In genomic region chr1:247407978-247408560, GRCh38 we compare ENCODE assay signal across 1 cellular context.
TF ChIP-seq lines count a peak whose summit lies in the region.

No MANE protein-coding gene starts in this region.

TF ChIP-seq in GM12878, 131 proteins besides CTCF, POLR2A, EP300 and RAD21 (continued from another document):
- TF ChIP-seq USF1 (IDR thresholded peaks at IDR 0.05; ENCODE audit: borderline replicate concordance, extremely low read length, insufficient read depth, low read depth, low read length) (no peak), POLR2AphosphoS2 (IDR thresholded peaks at IDR 0.05; ENCODE audit: low read depth, low read length) (no peak), MLLT1 (IDR thresholded peaks at IDR 0.05) (peak; percentile 28; the same call in 1 of the 2 replicates), MXI1 (IDR thresholded peaks at IDR 0.05; ENCODE audit: low read depth, low read length) (no peak), RELB (IDR thresholded peaks at IDR 0.05; ENCODE audit: low read depth) (0 out of 2 replicates have a peak, but pooled peaks have one; percentile 22), ZNF384 (IDR thresholded peaks at IDR 0.05; ENCODE audit: borderline replicate concordance, low read depth, low read length) (peak; percentile 50; the same call in 1 of the 2 replicates), EED (IDR thresholded peaks at IDR 0.05; ENCODE audit: low read depth) (0 out of 2 replicates have a peak, but pooled peaks have one; percentile 41)
- TF ChIP-seq, protein P1, sequence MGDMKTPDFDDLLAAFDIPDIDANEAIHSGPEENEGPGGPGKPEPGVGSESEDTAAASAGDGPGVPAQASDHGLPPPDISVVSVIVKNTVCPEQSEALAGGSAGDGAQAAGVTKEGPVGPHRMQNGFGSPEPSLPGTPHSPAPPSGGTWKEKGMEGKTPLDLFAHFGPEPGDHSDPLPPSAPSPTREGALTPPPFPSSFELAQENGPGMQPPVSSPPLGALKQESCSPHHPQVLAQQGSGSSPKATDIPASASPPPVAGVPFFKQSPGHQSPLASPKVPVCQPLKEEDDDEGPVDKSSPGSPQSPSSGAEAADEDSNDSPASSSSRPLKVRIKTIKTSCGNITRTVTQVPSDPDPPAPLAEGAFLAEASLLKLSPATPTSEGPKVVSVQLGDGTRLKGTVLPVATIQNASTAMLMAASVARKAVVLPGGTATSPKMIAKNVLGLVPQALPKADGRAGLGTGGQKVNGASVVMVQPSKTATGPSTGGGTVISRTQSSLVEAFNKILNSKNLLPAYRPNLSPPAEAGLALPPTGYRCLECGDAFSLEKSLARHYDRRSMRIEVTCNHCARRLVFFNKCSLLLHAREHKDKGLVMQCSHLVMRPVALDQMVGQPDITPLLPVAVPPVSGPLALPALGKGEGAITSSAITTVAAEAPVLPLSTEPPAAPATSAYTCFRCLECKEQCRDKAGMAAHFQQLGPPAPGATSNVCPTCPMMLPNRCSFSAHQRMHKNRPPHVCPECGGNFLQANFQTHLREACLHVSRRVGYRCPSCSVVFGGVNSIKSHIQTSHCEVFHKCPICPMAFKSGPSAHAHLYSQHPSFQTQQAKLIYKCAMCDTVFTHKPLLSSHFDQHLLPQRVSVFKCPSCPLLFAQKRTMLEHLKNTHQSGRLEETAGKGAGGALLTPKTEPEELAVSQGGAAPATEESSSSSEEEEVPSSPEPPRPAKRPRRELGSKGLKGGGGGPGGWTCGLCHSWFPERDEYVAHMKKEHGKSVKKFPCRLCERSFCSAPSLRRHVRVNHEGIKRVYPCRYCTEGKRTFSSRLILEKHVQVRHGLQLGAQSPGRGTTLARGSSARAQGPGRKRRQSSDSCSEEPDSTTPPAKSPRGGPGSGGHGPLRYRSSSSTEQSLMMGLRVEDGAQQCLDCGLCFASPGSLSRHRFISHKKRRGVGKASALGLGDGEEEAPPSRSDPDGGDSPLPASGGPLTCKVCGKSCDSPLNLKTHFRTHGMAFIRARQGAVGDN (IDR thresholded peaks at IDR 0.05): no peak
